ENCODE assay signal across 8 cellular contexts in genomic region chrX:49915352-49916222, GRCh38. TPM values are rescaled to one million over a fixed set of nuclear protein-coding genes. Genes with fewer than 3 reads are reported as not detected.
DNase-seq lines count a peak whose midpoint lies in the region; ATAC-seq and TF ChIP-seq lines count a peak whose summit lies in the region.

No MANE protein-coding gene starts in this region.

- H3K4me1 Mint-ChIP-seq in stimulated activated effector memory CD8-positive, alpha-beta T cell treated with anti-CD3 and anti-CD28 coated beads, Interleukin-12 subunit alpha, Interleukin-12 subunit beta, amount 100 ng/mL, for 72 hours = peaks cover 3% of the 10 kb centered on the region

- H3K9me2 ChIP-seq in DOHH2 (replicated peaks; ENCODE audit: control insufficient read depth, low read length) = no peaks in the 10 kb centered on the region

- no peak overlapping the region for H3K27ac ChIP-seq in DOHH2 (ENCODE audit: low read depth, low read length)
- H3K27ac ChIP-seq in breast epithelium = no peak overlapping the region

- H3K27me3 ChIP-seq in DOHH2 (ENCODE audit: control insufficient read depth, low read length) = no peaks in the 10 kb centered on the region
- peaks cover 0 to 30% of the 10 kb centered on the region in 2 donors for H3K27me3 ChIP-seq in breast epithelium

- H3K4me1 ChIP-seq in DOHH2 (ENCODE audit: control insufficient read depth, low read length) (no peaks in the 10 kb centered on the region), breast epithelium (no peaks in the 10 kb centered on the region)

- no peaks in the 10 kb centered on the region for H3K9me3 Mint-ChIP-seq in stimulated activated effector memory CD8-positive, alpha-beta T cell treated with anti-CD3 and anti-CD28 coated beads, Interleukin-12 subunit alpha, Interleukin-12 subunit beta, amount 100 ng/mL, for 72 hours

- H3K9me3 ChIP-seq in DOHH2 (ENCODE audit: control insufficient read depth, insufficient read depth, low read length) = no peaks in the 10 kb centered on the region
- no peaks in the 10 kb centered on the region for H3K9me3 ChIP-seq in breast epithelium

- no peaks in the 10 kb centered on the region for H3K79me2 ChIP-seq in DOHH2 (ENCODE audit: control insufficient read depth, low read length)

- H3F3A ChIP-seq in DOHH2 (ENCODE audit: control insufficient read depth, insufficient read depth) = no peaks in the 10 kb centered on the region

- TF ChIP-seq POLR2A in breast epithelium (IDR thresholded peaks at IDR 0.05) = no peak

- DNase-seq in NCI-H1092 treated with DMSO at 0.1 percent for 48 hours (lab: John Stamatoyannopoulos, UW) (peak; percentile 74), T-helper 1 cell (peak in 4 of 5 donors; percentile 22 to 48 (median 34)), breast epithelium (ENCODE audit: low spot score in 2 of 2) (peak in 1 of 2 donors; percentile 26), left lobe of liver (ENCODE audit: low spot score) (peak; percentile 44)
- DNase-seq in stimulated activated effector memory CD8-positive, alpha-beta T cell treated with anti-CD3 and anti-CD28 coated beads, Interleukin-12 subunit alpha, Interleukin-12 subunit beta, amount 100 ng/mL, for 72 hours (ENCODE audit: low spot score in 2 of 2) = peak; percentile 10 to 52

- ATAC-seq in GM21515 (IDR thresholded peaks at IDR 0.05; ENCODE audit: unreplicated experiment) = peak; percentile 58
- peak; percentile 91 for ATAC-seq in left lobe of liver
- ATAC-seq in stimulated activated effector memory CD8-positive, alpha-beta T cell treated with anti-CD3 and anti-CD28 coated beads, Interleukin-12 subunit alpha, Interleukin-12 subunit beta, amount 100 ng/mL, for 72 hours = peak; percentile 54
- no peak for ATAC-seq in GM19452 (IDR thresholded peaks at IDR 0.05; ENCODE audit: unreplicated experiment)

- H3K36me3 Mint-ChIP-seq in stimulated activated effector memory CD8-positive, alpha-beta T cell treated with anti-CD3 and anti-CD28 coated beads, Interleukin-12 subunit alpha, Interleukin-12 subunit beta, amount 100 ng/mL, for 72 hours = no peaks in the 10 kb centered on the region

- intact Hi-C loops in breast epithelium (cut with DNase I; ENCODE audit: low total_unique reads) = no loop called here

- no peak overlapping the region for H3K4me2 ChIP-seq in DOHH2 (ENCODE audit: low read length)

- H3K27ac Mint-ChIP-seq in stimulated activated effector memory CD8-positive, alpha-beta T cell treated with anti-CD3 and anti-CD28 coated beads, Interleukin-12 subunit alpha, Interleukin-12 subunit beta, amount 100 ng/mL, for 72 hours = no peak overlapping the region

- H3K36me3 ChIP-seq in DOHH2 (ENCODE audit: control insufficient read depth, low read length) = no peaks in the 10 kb centered on the region
- no peaks in the 10 kb centered on the region for H3K36me3 ChIP-seq in breast epithelium

- no peaks in the 10 kb centered on the region for H4K20me1 ChIP-seq in DOHH2 (ENCODE audit: control insufficient read depth, insufficient read depth, low read depth, low read length)

- TF ChIP-seq CTCF in DOHH2 (IDR thresholded peaks at IDR 0.05; ENCODE audit: low read depth, low read length, poor library complexity, severe bottlenecking) (peak; percentile 58), breast epithelium (IDR thresholded peaks at IDR 0.05) (peak; percentile 10 to 63 (median 54))

- no peak overlapping the region for H3K4me3 Mint-ChIP-seq in stimulated activated effector memory CD8-positive, alpha-beta T cell treated with anti-CD3 and anti-CD28 coated beads, Interleukin-12 subunit alpha, Interleukin-12 subunit beta, amount 100 ng/mL, for 72 hours

- H3K4me3 ChIP-seq in DOHH2 (ENCODE audit: low read length) = no peak overlapping the region
- H3K4me3 ChIP-seq in breast epithelium = no peak overlapping the region

RNA-seq across cellular contexts. Expression of gene CLCN5, which starts 6.8 kb away (rescaled TPM):
- total RNA-seq in breast epithelium = 1 to 10 TPM; 5.0 to 7.5 (median 6.6) TPM
- total RNA-seq in left lobe of liver = 24.8 TPM

RNA-seq across cellular contexts. Expression of gene USP27X, which starts 36.3 kb away (rescaled TPM):
- 1 to 10 TPM; 2.2 to 4.7 (median 2.3) TPM for total RNA-seq in breast epithelium
- 0.91 TPM for total RNA-seq in left lobe of liver
